Comparison of ENCODE assay signal across 8 cellular contexts in genomic region chr4:85928775-85929585, GRCh38.
DNase-seq lines count a peak whose midpoint lies in the region; ATAC-seq and TF ChIP-seq lines count a peak whose summit lies in the region.

No MANE protein-coding gene starts in this region.

- TF ChIP-seq CTCF in mucosa of descending colon (IDR thresholded peaks at IDR 0.05): no peak
- TF ChIP-seq CTCF in sigmoid colon (IDR thresholded peaks at IDR 0.05): no peak

- no peak for TF ChIP-seq EP300 in sigmoid colon (IDR thresholded peaks at IDR 0.05)

- H3K36me3 ChIP-seq in adipocyte (ENCODE audit: control insufficient read depth, insufficient read depth, low read length, severe bottlenecking): peaks cover 15% of the 10 kb centered on the region
- H3K36me3 ChIP-seq in mucosa of descending colon (ENCODE audit: low read depth): no peaks in the 10 kb centered on the region
- no peaks in the 10 kb centered on the region for H3K36me3 ChIP-seq in sigmoid colon

- H3K27me3 ChIP-seq in adipocyte (replicated peaks; ENCODE audit: control insufficient read depth, insufficient read depth, low read length) (no peaks in the 10 kb centered on the region), sigmoid colon (no peaks in the 10 kb centered on the region)

- H3K27ac ChIP-seq in sigmoid colon: no peak overlapping the region

- TF ChIP-seq POLR2A in sigmoid colon (IDR thresholded peaks at IDR 0.05): no peak

- peak; percentile 59 for ATAC-seq in HG02970 (IDR thresholded peaks at IDR 0.05; ENCODE audit: low FRiP score, unreplicated experiment)
- peak; percentile 88 for ATAC-seq in mucosa of descending colon

- H3K4me3 ChIP-seq in adipocyte (ENCODE audit: low read length): no peak overlapping the region
- no peak overlapping the region for H3K4me3 ChIP-seq in mucosa of descending colon
- H3K4me3 ChIP-seq in sigmoid colon: no peak overlapping the region

- intact Hi-C loops in mucosa of descending colon (cut with DNase I, micrococcal nuclease): no loop called here
- intact Hi-C loops in sigmoid colon (cut with DNase I): no loop called here
- intact Hi-C loops in head of caudate nucleus (cut with DNase I): no loop called here

- DNase-seq in Daoy (ENCODE audit: low read depth) (peak; percentile 2), adipocyte (ENCODE audit: low read depth) (peak; percentile 7), mucosa of descending colon (peak in 1 of 3 donors; percentile 37), sigmoid colon (no peak), NCI-H1930 (lab: John Stamatoyannopoulos, UW) (no peak), H4 (ENCODE audit: low spot score) (no peak), head of caudate nucleus (no peak)

- H3K4me1 ChIP-seq in adipocyte (ENCODE audit: control insufficient read depth, insufficient read depth, low read length) (peaks cover 37% of the 10 kb centered on the region), mucosa of descending colon (ENCODE audit: low read depth) (peaks cover 4% of the 10 kb centered on the region), sigmoid colon (peaks cover 0 to 14% (median 5%) of the 10 kb centered on the region in 4 donors)

- H3K9ac ChIP-seq in adipocyte (ENCODE audit: low read length): no peak overlapping the region

- H3K9me3 ChIP-seq in adipocyte (ENCODE audit: control insufficient read depth, low read length): no peaks in the 10 kb centered on the region
- H3K9me3 ChIP-seq in mucosa of descending colon: no peaks in the 10 kb centered on the region
- no peaks in the 10 kb centered on the region for H3K9me3 ChIP-seq in sigmoid colon

- 14 to 39% methylated on average over 5 of the region's 5 CpGs for WGBS in sigmoid colon, 2 donors

Comparison
In these comparisons a context has a peak if more than half of its experiments do, and no peak if none do; other contexts are left out.
1. DNase-seq: peak in Daoy (single experiment) and adipocyte (single experiment); none in sigmoid colon (single experiment), NCI-H1930 (0 of 2), H4 (single experiment) and head of caudate nucleus (0 of 42).